Comparison of ENCODE assay signal across 23 cellular contexts in genomic region chr2:226174390-226174789, GRCh38.
DNase-seq lines count a peak whose midpoint lies in the region; ATAC-seq, FAIRE-seq and TF ChIP-seq lines count a peak whose summit lies in the region.
"Had no signal": no experiment of that assay in that cellular context is flagged by ENCODE, and none has a peak within 500 bp of the region (broad histone marks: within the 10 kb centered on the region; RNA-seq: fewer than 3 reads in every experiment).

No MANE protein-coding gene starts in this region.

- TF ChIP-seq EP300 in A549 (IDR thresholded peaks at IDR 0.05) (no peak), K562 (IDR thresholded peaks at IDR 0.05; ENCODE audit: low read length) (no peak)

- no peak overlapping the region for H2BK120ac ChIP-seq in H9 (ENCODE audit: low read depth, low read length, poor library complexity, severe bottlenecking)

- RAD21 ChIA-PET in HCT116 (lab: Charles Lee; ENCODE audit: low non-redundant PET in 1 of 2, low total read pairs in 2 of 2, uncharacterized antibody in 2 of 2, unreplicated experiment in 2 of 2): no interaction called here

- TF ChIP-seq CTCF in A549 (IDR thresholded peaks at IDR 0.05) (no peak), HCT116 (IDR thresholded peaks at IDR 0.05 in 2 of 3, conservative IDR thresholded peaks at IDR 0.05 in 1 of 3; ENCODE audit: borderline replicate concordance in 1 of 3, insufficient read depth in 1 of 3, low read depth in 2 of 3, low read length in 2 of 3) (no peak), K562 (IDR thresholded peaks at IDR 0.05 in 2 of 3, conservative IDR thresholded peaks at IDR 0.05 in 1 of 3; ENCODE audit: insufficient read depth in 2 of 3, low read depth in 1 of 3, low read length in 3 of 3) (no peak), thyroid gland (IDR thresholded peaks at IDR 0.05) (no peak), right atrium auricular region (IDR thresholded peaks at IDR 0.05) (no peak), H9 (conservative IDR thresholded peaks at IDR 0.05) (no peak)

- H3K4me1 ChIP-seq in A549: no peaks in the 10 kb centered on the region
- peaks cover 50 to 86% of the 10 kb centered on the region in 2 experiments for H3K4me1 ChIP-seq in HCT116 (ENCODE audit: control insufficient read depth in 1 of 2, insufficient read depth in 2 of 2, low read length in 2 of 2)
- H3K4me1 ChIP-seq in K562 (replicated peaks in 1 of 2; ENCODE audit: control insufficient read depth in 2 of 2, insufficient read depth in 2 of 2, low read length in 2 of 2): no peaks in the 10 kb centered on the region
- peaks cover 0 to 15% of the 10 kb centered on the region in 2 donors for H3K4me1 ChIP-seq in thyroid gland
- no peaks in the 10 kb centered on the region for H3K4me1 ChIP-seq in right atrium auricular region
- H3K4me1 ChIP-seq in H9 (ENCODE audit: insufficient read depth, low read length): no peaks in the 10 kb centered on the region
- H3K4me1 ChIP-seq: BLaER1 treated with 17β-estradiol and CSF1 and Interleukin-3, amounts not matched to agents 10 nM and 100 nM had no signal

- peaks cover 0 to 24% of the 10 kb centered on the region in 2 experiments; a peak in 2 of 4 replicates for H3K36me3 ChIP-seq in HCT116 (ENCODE audit: control insufficient read depth in 1 of 2, insufficient read depth in 2 of 2, low read length in 2 of 2)
- H3K36me3 ChIP-seq in K562 (ENCODE audit: control insufficient read depth, insufficient read depth, low read length): no peaks in the 10 kb centered on the region
- H3K36me3 ChIP-seq in thyroid gland: no peaks in the 10 kb centered on the region
- no peaks in the 10 kb centered on the region for H3K36me3 ChIP-seq in right atrium auricular region
- H3K36me3 ChIP-seq: BLaER1 treated with 17β-estradiol and CSF1 and Interleukin-3, amounts not matched to agents 10 nM and 100 nM had no signal

- H3K79me2 ChIP-seq in HCT116 (ENCODE audit: insufficient read depth, low read length): peaks cover 38% of the 10 kb centered on the region
- no peaks in the 10 kb centered on the region for H3K79me2 ChIP-seq in K562 (ENCODE audit: control insufficient read depth, insufficient read depth, low read length)
- H3K79me2 ChIP-seq in H9 (ENCODE audit: insufficient read depth, low read length): no peaks in the 10 kb centered on the region

- intact Hi-C loops in HCT116 (cut with micrococcal nuclease) (no loop called here), K562 (cut with micrococcal nuclease) (no loop called here), thyroid gland (cut with DNase I) (no loop called here)

- H3K23ac ChIP-seq in H9 (ENCODE audit: insufficient read length, low read depth, low read length): no peak overlapping the region

- in situ Hi-C loops in K562 (cut with MboI): no loop called here

- no peak overlapping the region for H4K5ac ChIP-seq in H9 (ENCODE audit: insufficient read length, low read depth, low read length)

- TF ChIP-seq POLR2A in A549 (IDR thresholded peaks at IDR 0.05; ENCODE audit: low read length) (no peak), HCT116 (IDR thresholded peaks at IDR 0.05; ENCODE audit: borderline replicate concordance, extremely low read depth, insufficient read depth, insufficient read length) (no peak), K562 (conservative IDR thresholded peaks at IDR 0.05) (no peak), thyroid gland (IDR thresholded peaks at IDR 0.05) (no peak)

- H3K9me1 ChIP-seq in K562 (ENCODE audit: control insufficient read depth, insufficient read depth, low read length): no peaks in the 10 kb centered on the region

- H3K56ac ChIP-seq in H9 (ENCODE audit: insufficient read length, low read depth, low read length): no peak overlapping the region

- no peak overlapping the region for H2AK5ac ChIP-seq in H9 (ENCODE audit: insufficient read length, low read length)

- H3K27ac ChIP-seq in A549 (no peak overlapping the region), HCT116 (ENCODE audit: low read depth, low read length) (peak overlapping the region; percentile 95), K562 (ENCODE audit: extremely low read depth, low read depth, low read length) (no peak overlapping the region), thyroid gland (peak overlapping the region; percentile 52 to 87 (median 83)), right atrium auricular region (no peak overlapping the region), H9 (ENCODE audit: insufficient read length, low read depth, low read length) (no peak overlapping the region)
- H3K27ac ChIP-seq: BLaER1 treated with 17β-estradiol and CSF1 and Interleukin-3, amounts not matched to agents 10 nM and 100 nM; C4-2B had no signal

- no peak overlapping the region for H3K4me3 Mint-ChIP-seq in H9
- H3K4me3 Mint-ChIP-seq: B cell; CD4-positive, alpha-beta T cell; CD8-positive, alpha-beta T cell had no signal

- no peak overlapping the region for H3K4me3 ChIP-seq in A549
- no peak overlapping the region for H3K4me3 ChIP-seq in HCT116 (replicated peaks in 1 of 2; ENCODE audit: low read depth in 1 of 2, low read length in 2 of 2)
- no peak overlapping the region for H3K4me3 ChIP-seq in K562
- no peak overlapping the region for H3K4me3 ChIP-seq in thyroid gland (replicated peaks in 1 of 3)
- H3K4me3 ChIP-seq in right atrium auricular region: no peak overlapping the region
- H3K4me3 ChIP-seq: BLaER1 treated with 17β-estradiol and CSF1 and Interleukin-3, amounts not matched to agents 10 nM and 100 nM had no signal

- no peak for ATAC-seq in A549
- no peak for ATAC-seq in HCT116
- ATAC-seq in K562: no peak
- ATAC-seq in HG02798 (IDR thresholded peaks at IDR 0.05; ENCODE audit: poor library complexity, unreplicated experiment): no peak
- ATAC-seq: CD8-positive, alpha-beta T cell had no signal

- H3K9me2 ChIP-seq in HCT116 (ENCODE audit: insufficient read depth): no peaks in the 10 kb centered on the region

- H2AFZ ChIP-seq in HCT116 (ENCODE audit: low read depth, low read length, poor library complexity, severe bottlenecking) (no peak overlapping the region), K562 (ENCODE audit: low read depth, low read length) (no peak overlapping the region), H9 (ENCODE audit: low read length) (no peak overlapping the region)

- TF ChIP-seq RAD21 in A549 (conservative IDR thresholded peaks at IDR 0.05 in 1 of 2, IDR thresholded peaks at IDR 0.05 in 1 of 2): no peak
- TF ChIP-seq RAD21 in HCT116 (IDR thresholded peaks at IDR 0.05; ENCODE audit: low read depth): no peak
- TF ChIP-seq RAD21 in K562 (CRISPR knock-in tag; conservative IDR thresholded peaks at IDR 0.05 in 1 of 2, IDR thresholded peaks at IDR 0.05 in 1 of 2): no peak

- POLR2A ChIA-PET in A549 (lab: Yijun Ruan, JAX): no interaction called here
- POLR2A ChIA-PET in HCT116 (lab: Charles Lee): interaction anchor here (2.5 kb wide), 1 partner anchor 10 kb away, joined by 14 read pairs; no protein-coding TSS in a partner anchor
- POLR2A ChIA-PET in K562 (lab: Yijun Ruan, JAX): no interaction called here

- no TSS peak for BruUV-seq in HCT116 (replicated peaks; lab: Mats Ljungman, UMichigan)
- no TSS peak for BruUV-seq in K562 (replicated peaks; lab: Mats Ljungman, UMichigan)

- no peak overlapping the region for H3T11ph ChIP-seq in H9 (ENCODE audit: low read length)

- no peaks in the 10 kb centered on the region for H3K27me3 ChIP-seq in HCT116 (ENCODE audit: insufficient read depth, low read length)
- H3K27me3 ChIP-seq in K562 (ENCODE audit: control insufficient read depth in 2 of 2, insufficient read depth in 2 of 2, low read length in 2 of 2): no peaks in the 10 kb centered on the region
- no peaks in the 10 kb centered on the region for H3K27me3 ChIP-seq in thyroid gland
- H3K27me3 ChIP-seq in right atrium auricular region: no peaks in the 10 kb centered on the region
- no peaks in the 10 kb centered on the region for H3K27me3 ChIP-seq in H9 (ENCODE audit: insufficient read depth, low read length)
- H3K27me3 ChIP-seq: BLaER1 treated with 17β-estradiol and CSF1 and Interleukin-3, amounts not matched to agents 10 nM and 100 nM had no signal

- H3K9ac ChIP-seq in HCT116 (ENCODE audit: low read length): peak overlapping the region; percentile 42; the same call in 1 of the 2 replicates
- H3K9ac ChIP-seq in K562 (ENCODE audit: insufficient read depth in 1 of 2, low read depth in 2 of 2, low read length in 2 of 2): no peak overlapping the region
- no peak overlapping the region for H3K9ac ChIP-seq in H9 (ENCODE audit: extremely low read depth, insufficient read length, low read length)
- H3K9ac ChIP-seq: BLaER1 treated with 17β-estradiol and CSF1 and Interleukin-3, amounts not matched to agents 10 nM and 100 nM had no signal

- H3K9me3 ChIP-seq in A549 (peaks cover 42% of the 10 kb centered on the region), HCT116 (ENCODE audit: control insufficient read depth in 1 of 2, insufficient read depth in 1 of 2, low read depth in 1 of 2, low read length in 2 of 2) (no peaks in the 10 kb centered on the region), K562 (replicated peaks; ENCODE audit: control insufficient read depth, insufficient read depth, low read depth, low read length) (no peaks in the 10 kb centered on the region), thyroid gland (no peaks in the 10 kb centered on the region), right atrium auricular region (peaks cover 0 to 25% of the 10 kb centered on the region in 2 donors), H9 (ENCODE audit: control insufficient read depth, low read depth, low read length) (no peaks in the 10 kb centered on the region)

- no peak overlapping the region for H4K91ac ChIP-seq in H9 (ENCODE audit: insufficient read length, low read depth, low read length)

- H2BK15ac ChIP-seq in H9 (ENCODE audit: low read depth, low read length): no peak overlapping the region

- no peaks in the 10 kb centered on the region for H3K79me1 ChIP-seq in H9 (ENCODE audit: insufficient read depth, low read depth, low read length, poor library complexity, severe bottlenecking)

- no peaks in the 10 kb centered on the region for H3K23me2 ChIP-seq in H9 (ENCODE audit: insufficient read length, low read depth, low read length, poor library complexity, severe bottlenecking)

- H4K20me1 ChIP-seq in HCT116 (ENCODE audit: insufficient read depth): no peaks in the 10 kb centered on the region
- H4K20me1 ChIP-seq in K562 (replicated peaks; ENCODE audit: control insufficient read depth, insufficient read depth, low read length): no peaks in the 10 kb centered on the region
- H4K20me1 ChIP-seq in H9 (ENCODE audit: control insufficient read depth, insufficient read depth, insufficient read length): no peaks in the 10 kb centered on the region
- H4K20me1 ChIP-seq: BLaER1 treated with 17β-estradiol and CSF1 and Interleukin-3, amounts not matched to agents 10 nM and 100 nM had no signal

- H3K18ac ChIP-seq in H9 (ENCODE audit: insufficient read length, low read depth, low read length): no peak overlapping the region

- no peak overlapping the region for H4K8ac ChIP-seq in H9 (replicated peaks; ENCODE audit: insufficient read length, low read depth, low read length)

- no peak overlapping the region for H2BK5ac ChIP-seq in H9 (ENCODE audit: insufficient read length, low read length)

- WGBS in A549 (ENCODE audit: missing lambda C conversion rate): 86% methylated on average over 1 of the region's 1 CpG
- 0% methylated on average over 1 of the region's 1 CpG for WGBS in K562 (ENCODE audit: insufficient coverage, low coverage, missing lambda C conversion rate)
- WGBS in thyroid gland, 2 donors: 77 to 82% methylated on average over 1 of the region's 1 CpG
- WGBS in H9 (ENCODE audit: extremely low coverage, insufficient read length, low lambda C conversion rate): no CpG with 5 or more reads among the region's 1 CpG

- H3K4me2 ChIP-seq in A549 (no peak overlapping the region), HCT116 (ENCODE audit: low read length) (no peak overlapping the region), K562 (ENCODE audit: insufficient read depth, low read length) (no peak overlapping the region), H9 (ENCODE audit: insufficient read depth, insufficient read length, low read length) (no peak overlapping the region)
- H3K4me2 ChIP-seq: BLaER1 treated with 17β-estradiol and CSF1 and Interleukin-3, amounts not matched to agents 10 nM and 100 nM had no signal

- CTCF ChIA-PET in A549 (lab: Yijun Ruan, JAX): no interaction called here
- CTCF ChIA-PET in HCT116 (lab: Charles Lee): no interaction called here
- CTCF ChIA-PET in K562 (lab: Yijun Ruan, JAX; ENCODE audit: low intra/inter-chr PET ratio): no interaction called here

- H3K27me3 Mint-ChIP-seq in H9 (ENCODE audit: low read depth): no peaks in the 10 kb centered on the region

- H3K4me1 Mint-ChIP-seq in H9: no peaks in the 10 kb centered on the region; a peak in 1 of 4 replicates
- H3K4me1 Mint-ChIP-seq: B cell had no signal

- no peak overlapping the region for H3K14ac ChIP-seq in H9 (ENCODE audit: insufficient read depth, low read length)

- DNase-seq in A549 (ENCODE audit: low read depth in 1 of 2, low spot score in 1 of 2) (no peak), HCT116 (ENCODE audit: low read depth, low spot score) (no peak), K562 (ENCODE audit: extremely low read depth in 1 of 4, low spot score in 3 of 4) (no peak), thyroid gland (no peak), right atrium auricular region (ENCODE audit: low spot score) (no peak), H9 (no peak)
- DNase-seq: 8988T; AML-193; CD4-positive, alpha-beta T cell; CD8-positive, alpha-beta T cell; COR-L47; DMS 273 treated with DMSO at 0.1 percent for 48 hours; DMS153; DMS53; DMS79; DND-41; GF-D8 had no signal

- H2BK20ac ChIP-seq in H9 (ENCODE audit: low read depth, low read length, poor library complexity, severe bottlenecking): no peak overlapping the region

- peaks cover 0 to 7% (median 0%) of the 10 kb centered on the region in 3 experiments; a peak in 3 of 7 replicates for H3K36me3 Mint-ChIP-seq in H9 (ENCODE audit: insufficient read depth in 1 of 3, low read depth in 3 of 3)
- H3K36me3 Mint-ChIP-seq: CD8-positive, alpha-beta T cell had no signal

- H3K4ac ChIP-seq in H9 (ENCODE audit: low read depth, low read length): no peak overlapping the region

- no peak overlapping the region for H2BK12ac ChIP-seq in H9 (ENCODE audit: insufficient read length, low read depth, low read length)

- FAIRE-seq in A549 (lab: Jason Lieb, UNC) (no peak), K562 (lab: Jason Lieb, UNC) (no peak)
- FAIRE-seq: A204.1, GM12891 had no signal

- H3K9me3 Mint-ChIP-seq in H9: peaks cover 0 to 6% of the 10 kb centered on the region in 2 experiments; a peak in 3 of 5 replicates

- H3K27ac Mint-ChIP-seq in H9: no peak overlapping the region
- H3K27ac Mint-ChIP-seq: B cell; CD4-positive, alpha-beta T cell; CD8-positive, alpha-beta T cell had no signal

Comparison
In these comparisons a context has a peak if more than half of its experiments do, and no peak if none do; other contexts are left out.
1. H3K27ac ChIP-seq: peak in HCT116 (single experiment) and thyroid gland (3 of 3); none in A549 (0 of 2), K562 (single experiment), right atrium auricular region (0 of 2) and H9 (single experiment).
2. Of the 35 proteins assayed by ChIP-seq in both K562 and A549: peak only in K562: none; only in A549: none; in both: MAFK; in neither: 34.